ENCODE assay signal across 8 cellular contexts in the genomic region with DNA sequence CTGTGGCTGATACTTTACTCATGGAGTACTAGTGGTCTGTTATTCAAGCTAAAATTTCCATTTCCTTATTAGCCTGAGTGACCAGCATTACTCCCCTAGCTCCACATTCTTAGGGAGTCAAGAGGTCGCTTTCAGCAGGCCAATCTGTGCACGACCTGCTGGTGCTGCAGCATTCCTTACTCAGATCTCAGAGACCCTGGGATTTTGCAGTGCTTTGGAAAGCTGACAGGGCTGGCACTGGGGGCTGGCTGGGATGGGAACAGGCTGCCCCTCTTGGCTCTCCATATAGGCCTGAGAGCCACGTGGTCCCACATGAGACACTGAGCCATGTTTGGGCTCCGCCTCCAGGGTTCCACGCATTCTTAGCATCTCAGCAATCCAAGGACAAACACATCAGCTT.
DNase-seq lines count a peak whose midpoint lies in the region; ATAC-seq and TF ChIP-seq lines count a peak whose summit lies in the region.
"Had no signal": no experiment of that assay in that cellular context is flagged by ENCODE, and none has a peak within 500 bp of the region (broad histone marks: within the 10 kb centered on the region; RNA-seq: fewer than 3 reads in every experiment).

No MANE protein-coding gene starts in this region.

- peaks cover 48% of the 10 kb centered on the region for H3K36me3 Mint-ChIP-seq in activated naive CD8-positive, alpha-beta T cell treated with anti-CD3 and anti-CD28 coated beads, Interleukin-2, amount 50 U/mL, for 24 hours (ENCODE audit: low read depth)

- no peak overlapping the region for H3K4me3 ChIP-seq in PC-9
- no peak overlapping the region for H3K4me3 ChIP-seq in epithelial cell of proximal tubule (ENCODE audit: low read depth, low read length)
- H3K4me3 ChIP-seq in lower lobe of right lung, result no peak overlapping the region
- H3K4me3 ChIP-seq in upper lobe of right lung, result no peak overlapping the region

- no peak overlapping the region for H3K4me2 ChIP-seq in PC-9

- H3K4me1 ChIP-seq in PC-9 (replicated peaks; ENCODE audit: insufficient read depth) (peaks cover 8% of the 10 kb centered on the region; the same call in 1 of the 2 replicates), lower lobe of right lung (peaks cover 49% of the 10 kb centered on the region), upper lobe of right lung (peaks cover 39% of the 10 kb centered on the region)

- POLR2A ChIA-PET in PC-9 (lab: Charles Lee; ENCODE audit: unreplicated experiment), result interaction anchor here (0.5 to 0.6 kb wide), 3 partner anchors 73 to 1849 kb away, joined by 3 to 8 read pairs (median 4); no protein-coding TSS in a partner anchor

- ATAC-seq in lower lobe of right lung, result peak; percentile 77 to 85
- peak; percentile 79 for ATAC-seq in upper lobe of right lung
- no peak for ATAC-seq in activated naive CD8-positive, alpha-beta T cell treated with anti-CD3 and anti-CD28 coated beads, Interleukin-2, amount 50 U/mL, for 24 hours

- H3K27me3 ChIP-seq in PC-9 (ENCODE audit: insufficient read depth, low read depth) (no peaks in the 10 kb centered on the region), lower lobe of right lung (ENCODE audit: low read depth) (no peaks in the 10 kb centered on the region), upper lobe of right lung (no peaks in the 10 kb centered on the region)

- H3K9me3 ChIP-seq in PC-9 (ENCODE audit: insufficient read depth, low read depth), result no peaks in the 10 kb centered on the region
- no peaks in the 10 kb centered on the region for H3K9me3 ChIP-seq in lower lobe of right lung
- no peaks in the 10 kb centered on the region for H3K9me3 ChIP-seq in upper lobe of right lung

- peaks cover 9% of the 10 kb centered on the region; the same call in 1 of the 2 replicates for H3F3A ChIP-seq in PC-9 (ENCODE audit: insufficient read depth, low read depth)

- no peaks in the 10 kb centered on the region; the same call in 1 of the 2 replicates for H3K79me2 ChIP-seq in PC-9 (ENCODE audit: low read depth)

- TF ChIP-seq CTCF in PC-9 (conservative IDR thresholded peaks at IDR 0.05), result no peak
- no peak for TF ChIP-seq CTCF in epithelial cell of proximal tubule (conservative IDR thresholded peaks at IDR 0.05; ENCODE audit: low read depth, low read length)
- no peak for TF ChIP-seq CTCF in lower lobe of right lung (IDR thresholded peaks at IDR 0.05)
- no peak for TF ChIP-seq CTCF in upper lobe of right lung (IDR thresholded peaks at IDR 0.05)

- no peaks in the 10 kb centered on the region for H3K9me3 Mint-ChIP-seq in activated naive CD8-positive, alpha-beta T cell treated with anti-CD3 and anti-CD28 coated beads, Interleukin-2, amount 50 U/mL, for 24 hours

- no peaks in the 10 kb centered on the region for H4K20me1 ChIP-seq in PC-9 (ENCODE audit: insufficient read depth)

- H3K27ac ChIP-seq in PC-9, result peak overlapping the region; percentile 3; the same call in 1 of the 2 replicates
- H3K27ac ChIP-seq in lower lobe of right lung, result no peak overlapping the region
- H3K27ac ChIP-seq in upper lobe of right lung, result peak overlapping the region; percentile 67

- H3K4me3 Mint-ChIP-seq in activated naive CD8-positive, alpha-beta T cell treated with anti-CD3 and anti-CD28 coated beads, Interleukin-2, amount 50 U/mL, for 24 hours, result no peak overlapping the region
- H3K4me3 Mint-ChIP-seq: activated B cell treated with CpG ODN at 0.5 μM for 24 hours had no signal

- H2AFZ ChIP-seq in PC-9, result no peak overlapping the region

- no peak overlapping the region for H3K27ac Mint-ChIP-seq in activated naive CD8-positive, alpha-beta T cell treated with anti-CD3 and anti-CD28 coated beads, Interleukin-2, amount 50 U/mL, for 24 hours
- H3K27ac Mint-ChIP-seq: activated B cell treated with CpG ODN at 0.5 μM for 24 hours had no signal

- intact Hi-C loops in PC-9 (cut with micrococcal nuclease; ENCODE audit: unreplicated experiment), result no loop called here
- intact Hi-C loops in lower lobe of right lung (cut with DNase I), result no loop called here
- intact Hi-C loops in upper lobe of right lung (cut with DNase I), result no loop called here

- H3K4me1 Mint-ChIP-seq in activated naive CD8-positive, alpha-beta T cell treated with anti-CD3 and anti-CD28 coated beads, Interleukin-2, amount 50 U/mL, for 24 hours, result peaks cover 7% of the 10 kb centered on the region
- H3K4me1 Mint-ChIP-seq: activated B cell treated with CpG ODN at 0.5 μM for 24 hours had no signal

- no peaks in the 10 kb centered on the region for H3K36me3 ChIP-seq in PC-9 (ENCODE audit: low read depth)
- H3K36me3 ChIP-seq in lower lobe of right lung, result no peaks in the 10 kb centered on the region
- H3K36me3 ChIP-seq in upper lobe of right lung, result no peaks in the 10 kb centered on the region

- DNase-seq in PC-9 (peak; percentile 25 to 48), epithelial cell of proximal tubule (ENCODE audit: low read depth) (peak; percentile 25), lower lobe of right lung (peak; percentile 58), upper lobe of right lung (peak; percentile 74), T-helper 1 cell (no peak), pons (ENCODE audit: low spot score) (no peak)
- no peak for DNase-seq in activated naive CD8-positive, alpha-beta T cell treated with anti-CD3 and anti-CD28 coated beads, Interleukin-2, amount 50 U/mL, for 24 hours
- DNase-seq: activated B cell treated with CpG ODN at 0.5 μM for 24 hours had no signal

- no peaks in the 10 kb centered on the region for H3K27me3 Mint-ChIP-seq in activated naive CD8-positive, alpha-beta T cell treated with anti-CD3 and anti-CD28 coated beads, Interleukin-2, amount 50 U/mL, for 24 hours
- H3K27me3 Mint-ChIP-seq: activated B cell treated with CpG ODN at 0.5 μM for 24 hours had no signal

- H3K9me2 ChIP-seq in PC-9 (ENCODE audit: insufficient read depth), result no peaks in the 10 kb centered on the region

- CTCF ChIA-PET in PC-9 (lab: Charles Lee), result no interaction called here

- BruUV-seq in PC-9 (replicated peaks; lab: Mats Ljungman, UMichigan), result no TSS peak

Comparison
In these comparisons a context has a peak if more than half of its experiments do, and no peak if none do; other contexts are left out.
1. DNase-seq: peak in PC-9 (2 of 2), epithelial cell of proximal tubule (single experiment), lower lobe of right lung (single experiment) and upper lobe of right lung (single experiment); none in activated naive CD8-positive, alpha-beta T cell treated with anti-CD3 and anti-CD28 coated beads, Interleukin-2, amount 50 U/mL, for 24 hours (single experiment), T-helper 1 cell (0 of 5) and pons (single experiment).